In genomic region chr16:4685776-4686496, GRCh38 we compare ENCODE assay signal across 22 cellular contexts. TPM values are rescaled to one million over a fixed set of nuclear protein-coding genes. Genes with fewer than 3 reads are reported as not detected.
"Had no signal": no experiment of that assay in that cellular context is flagged by ENCODE, and none has a peak within 500 bp of the region (broad histone marks: within the 10 kb centered on the region; RNA-seq: fewer than 3 reads in every experiment).

No MANE protein-coding gene starts in this region.

- H3K4me3 Mint-ChIP-seq: activated naive CD4-positive, alpha-beta T cell treated with anti-CD3 and anti-CD28 coated beads, Interleukin-2, amount 50 U/mL, for 24 hours; nephron; stimulated activated naive CD8-positive, alpha-beta T cell treated with anti-CD3 and anti-CD28 coated beads, Interleukin-15, amount 100 ng/mL, for 72 hours; T-helper 2 cell treated with Interferon-gamma antibody and Interleukin-4, amounts not matched to agents 5 μg/mL and 100 μg/mL, for 36 hours had no signal

- DNase-seq: activated CD4-positive, alpha-beta T cell treated with anti-CD3 and anti-CD28 coated beads, Interleukin-2, amount 50 U/mL, for 1 hour; activated CD4-positive, CD25-positive, alpha-beta regulatory T cell treated with anti-CD3 and anti-CD28 coated beads, Interleukin-2, amount 50 U/mL, for 72 hours; activated CD8-positive, alpha-beta memory T cell treated with anti-CD3 and anti-CD28 coated beads for 24 hours; activated gamma-delta T cell; body of pancreas; heart right ventricle; midbrain; occipital lobe; retina; stimulated activated CD4-positive, alpha-beta T cell treated with anti-CD3 and anti-CD28 coated beads, Interleukin-12 subunit alpha, Interleukin-12 subunit beta, amount 100 ng/mL, for 4 hours; stimulated activated CD4-positive, alpha-beta T cell treated with anti-CD3 and anti-CD28 coated beads, Interleukin-4, amount 100 ng/mL, for 4 hours; stimulated activated naive CD8-positive, alpha-beta T cell treated with anti-CD3 and anti-CD28 coated beads, Interleukin-15, amount 100 ng/mL, for 72 hours; uterus; WERI-Rb-1 had no signal

- H3K36me3 Mint-ChIP-seq: activated naive CD4-positive, alpha-beta T cell treated with anti-CD3 and anti-CD28 coated beads, Interleukin-2, amount 50 U/mL, for 24 hours had no signal

- H3K4me1 Mint-ChIP-seq: activated naive CD4-positive, alpha-beta T cell treated with anti-CD3 and anti-CD28 coated beads, Interleukin-2, amount 50 U/mL, for 24 hours; nephron had no signal

- H3K36me3 ChIP-seq: uterus had no signal

- H3K27ac ChIP-seq: body of pancreas, cardiac muscle cell, suprapubic skin, uterus, WERI-Rb-1 had no signal

- H3K9me3 ChIP-seq: body of pancreas, heart right ventricle, suprapubic skin, tibial nerve, uterus had no signal

- H3K27me3 ChIP-seq: body of pancreas, cardiac muscle cell, heart right ventricle, suprapubic skin, tibial nerve, uterus had no signal

- H3K27ac Mint-ChIP-seq: activated naive CD4-positive, alpha-beta T cell treated with anti-CD3 and anti-CD28 coated beads, Interleukin-2, amount 50 U/mL, for 24 hours; nephron; T-helper 2 cell treated with Interferon-gamma antibody and Interleukin-4, amounts not matched to agents 5 μg/mL and 100 μg/mL, for 36 hours had no signal

- H3K4me1 ChIP-seq: body of pancreas, uterus had no signal

- H3K4me3 ChIP-seq: body of pancreas, cardiac muscle cell, heart right ventricle, suprapubic skin, tibial nerve, uterus had no signal

- H3K9me3 Mint-ChIP-seq: activated naive CD4-positive, alpha-beta T cell treated with anti-CD3 and anti-CD28 coated beads, Interleukin-2, amount 50 U/mL, for 24 hours; nephron; stimulated activated naive CD8-positive, alpha-beta T cell treated with anti-CD3 and anti-CD28 coated beads, Interleukin-15, amount 100 ng/mL, for 72 hours; T-helper 2 cell treated with Interferon-gamma antibody and Interleukin-4, amounts not matched to agents 5 μg/mL and 100 μg/mL, for 36 hours had no signal

- H3K27me3 Mint-ChIP-seq: activated naive CD4-positive, alpha-beta T cell treated with anti-CD3 and anti-CD28 coated beads, Interleukin-2, amount 50 U/mL, for 24 hours; stimulated activated naive CD8-positive, alpha-beta T cell treated with anti-CD3 and anti-CD28 coated beads, Interleukin-15, amount 100 ng/mL, for 72 hours had no signal

- ATAC-seq: body of pancreas; heart right ventricle; SK-N-SH treated with all-trans-retinoic acid at 6 μM for 48 hours; stimulated activated naive CD8-positive, alpha-beta T cell treated with anti-CD3 and anti-CD28 coated beads, Interleukin-15, amount 100 ng/mL, for 72 hours had no signal

RNA-seq across cellular contexts. Expression of gene DNAAF8, which starts 48.4 kb away (rescaled TPM):
- total RNA-seq: epithelial cell of proximal tubule had no signal
